8 cellular contexts compared by ENCODE assay signal in the genomic region with DNA sequence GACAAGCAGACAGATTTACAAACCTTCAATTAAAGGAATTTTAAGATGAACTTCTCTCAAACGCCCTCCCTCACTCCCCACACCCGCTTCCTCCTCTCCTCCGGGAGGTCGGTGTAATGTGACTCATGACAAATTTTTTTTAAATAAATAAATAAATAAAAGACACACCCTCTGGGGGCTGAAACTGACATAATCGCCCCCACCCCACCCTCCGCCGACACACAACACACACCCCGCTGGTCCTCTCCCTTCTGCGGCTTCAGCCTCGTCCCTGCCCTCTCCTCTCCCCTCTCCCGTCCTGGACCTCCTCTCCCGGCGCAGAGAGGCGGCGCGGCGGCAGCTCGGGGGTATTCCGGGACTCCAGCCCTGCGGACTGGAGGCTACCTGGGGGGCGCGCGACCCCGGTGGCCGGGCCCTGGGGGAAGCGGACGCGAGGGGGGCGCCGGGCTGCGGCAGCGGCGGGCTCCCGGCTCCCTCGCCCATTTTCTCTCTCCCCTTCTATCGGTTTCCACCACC. TPM values are rescaled to one million over a fixed set of nuclear protein-coding genes. Genes with fewer than 3 reads are reported as not detected.
DNase-seq lines count a peak whose midpoint lies in the region; ATAC-seq, FAIRE-seq and TF ChIP-seq lines count a peak whose summit lies in the region.

No MANE protein-coding gene starts in this region.

- peak; percentile 75 for DNase-seq in AG10803 (ENCODE audit: low read depth)
- peak; percentile 58 for DNase-seq in amniotic epithelial cell (ENCODE audit: low read depth)
- DNase-seq in left ventricle myocardium superior: peak; percentile 68
- DNase-seq in putamen (ENCODE audit: low spot score): peak; percentile 39
- DNase-seq in urothelium cell line (ENCODE audit: low spot score): peak; percentile 65

- H3K9me3 ChIP-seq in SU-DHL-6 (ENCODE audit: insufficient read depth, low read length): no peaks in the 10 kb centered on the region

- H3K27ac ChIP-seq in SU-DHL-6 (ENCODE audit: low read depth, low read length): peak overlapping the region; percentile 93

- no peaks in the 10 kb centered on the region for H3K36me3 ChIP-seq in SU-DHL-6 (ENCODE audit: low read length)

- no peak for TF ChIP-seq CTCF in AG10803 (conservative IDR thresholded peaks at IDR 0.05; ENCODE audit: low read length)
- TF ChIP-seq CTCF in SU-DHL-6 (IDR thresholded peaks at IDR 0.05; ENCODE audit: insufficient read depth, low read length, poor library complexity, severe bottlenecking): no peak

- peaks cover 24% of the 10 kb centered on the region for H3F3A ChIP-seq in SU-DHL-6 (ENCODE audit: insufficient read depth)

- H3K27me3 ChIP-seq in SU-DHL-6 (ENCODE audit: low read length): no peaks in the 10 kb centered on the region

- H2AFZ ChIP-seq in SU-DHL-6 (ENCODE audit: low read depth, low read length, severe bottlenecking): peak overlapping the region; percentile 12

- no peaks in the 10 kb centered on the region for H3K9me2 ChIP-seq in SU-DHL-6 (replicated peaks; ENCODE audit: insufficient read depth, low read length)

- no peak for FAIRE-seq in urothelium cell line (lab: Jason Lieb, UNC)

- H3K9ac ChIP-seq in SU-DHL-6 (ENCODE audit: low read length): peak overlapping the region; percentile 98

- H3K79me2 ChIP-seq in SU-DHL-6 (ENCODE audit: insufficient read depth, low read length): peaks cover 56% of the 10 kb centered on the region

- peak; percentile 17 for ATAC-seq in GM19035 (IDR thresholded peaks at IDR 0.05; ENCODE audit: unreplicated experiment)
- ATAC-seq in HG03460 (IDR thresholded peaks at IDR 0.05; ENCODE audit: unreplicated experiment): peak; percentile 18
- ATAC-seq in left ventricle myocardium superior: peak; percentile 60

- H4K20me1 ChIP-seq in SU-DHL-6 (ENCODE audit: low read depth, low read length): peaks cover 10% of the 10 kb centered on the region; the same call in 1 of the 2 replicates

- intact Hi-C loops in left ventricle myocardium superior (cut with micrococcal nuclease): no loop called here

- H3K4me2 ChIP-seq in SU-DHL-6 (ENCODE audit: low read depth, low read length, poor library complexity, severe bottlenecking): peak overlapping the region; percentile 95

- peak overlapping the region; percentile 92 for H3K4me3 ChIP-seq in AG10803 (ENCODE audit: low read length)
- H3K4me3 ChIP-seq in SU-DHL-6 (ENCODE audit: insufficient read depth, low read length, poor library complexity, severe bottlenecking): peak overlapping the region; percentile 91

RNA-seq across cellular contexts. Expression of a gene that starts 0.7 kb away (rescaled TPM):
- 27.2 TPM for total RNA-seq in left ventricle myocardium superior

Comparison
In these comparisons a context has a peak if more than half of its experiments do, and no peak if none do; other contexts are left out.
1. Peak in every context shown above with its lines: DNase-seq, ATAC-seq, H3K4me3 ChIP-seq and H3K27ac ChIP-seq.